In the genomic region with DNA sequence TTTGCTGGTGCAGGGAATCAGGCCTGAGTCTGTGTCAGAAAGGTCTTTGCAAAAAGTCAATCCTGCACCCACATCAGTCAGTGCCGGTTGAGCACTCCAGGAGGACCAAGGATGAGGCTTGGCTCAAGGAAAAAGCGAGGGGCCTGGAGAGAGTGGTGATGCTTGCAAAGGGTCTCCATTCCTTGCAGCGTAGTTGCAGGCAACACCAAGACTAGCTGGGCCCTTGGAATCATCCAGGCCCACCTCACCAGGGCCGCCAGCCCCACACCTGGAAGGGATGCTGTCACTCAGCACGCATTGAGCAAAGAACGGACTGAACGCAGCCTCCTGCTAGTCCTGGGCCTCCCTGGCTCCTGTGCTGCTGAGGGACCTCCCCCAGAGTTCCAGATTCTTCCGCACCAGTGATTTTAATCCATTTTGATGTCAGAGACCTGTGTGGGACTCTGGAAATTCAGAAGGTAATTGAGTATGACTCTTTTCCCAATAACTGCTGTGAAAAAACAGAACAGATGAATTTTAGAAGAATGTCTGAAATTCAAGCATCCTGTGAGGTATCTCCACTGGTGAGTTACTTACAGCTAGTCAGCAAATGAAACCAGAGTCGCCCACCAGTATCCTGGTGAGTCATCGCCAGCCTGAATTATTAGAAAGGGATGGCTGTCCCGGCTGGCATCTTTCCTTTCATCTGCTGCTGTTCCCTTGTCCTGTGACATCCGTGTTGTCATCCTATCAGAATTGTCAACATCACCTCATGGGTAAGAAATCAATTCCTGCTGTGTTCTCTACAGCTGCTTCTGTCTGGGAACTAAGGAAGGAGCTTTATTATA, we compare ENCODE assay signal across 14 cellular contexts.
DNase-seq lines count a peak whose midpoint lies in the region; ATAC-seq and TF ChIP-seq lines count a peak whose summit lies in the region.
"Had no signal": no experiment of that assay in that cellular context is flagged by ENCODE, and none has a peak within 500 bp of the region (broad histone marks: within the 10 kb centered on the region; RNA-seq: fewer than 3 reads in every experiment).

No MANE protein-coding gene starts in this region.

- DNase-seq in AG09309 (ENCODE audit: low read depth) (peak; percentile 25), M059J (ENCODE audit: low read depth) (peak; percentile 36), dermis blood vessel endothelial cell (peak; percentile 39), body of pancreas (no peak), KBM-7 (no peak)
- DNase-seq: activated CD4-positive, alpha-beta T cell treated with anti-CD3 and anti-CD28 coated beads for 4 hours; esophagus squamous epithelium; kidney; NCI-H1930; SW 1271 had no signal

- H3K36me3 ChIP-seq in mesodermal cell (ENCODE audit: control insufficient read depth, insufficient read depth, low read length), result peaks cover 8% of the 10 kb centered on the region
- no peaks in the 10 kb centered on the region for H3K36me3 ChIP-seq in body of pancreas (replicated peaks in 1 of 2; ENCODE audit: insufficient read depth in 1 of 2, low read depth in 2 of 2)

- ATAC-seq in body of pancreas (no peak), GM19035 (IDR thresholded peaks at IDR 0.05; ENCODE audit: unreplicated experiment) (no peak), GM21390 (IDR thresholded peaks at IDR 0.05; ENCODE audit: unreplicated experiment) (no peak)

- TF ChIP-seq POLR2A in body of pancreas (IDR thresholded peaks at IDR 0.05), result no peak

- H3K9me3 ChIP-seq in mesodermal cell (ENCODE audit: control insufficient read depth, low read length), result no peaks in the 10 kb centered on the region
- no peaks in the 10 kb centered on the region for H3K9me3 ChIP-seq in body of pancreas
- H3K9me3 ChIP-seq: esophagus squamous epithelium had no signal

- in situ Hi-C loops in KBM-7 (cut with MboI; ENCODE audit: low pct_unique_long_range_greater_than_20kb, low sequenced_read_pairs), result no loop called here

- whole genome bisulfite sequencing in mesodermal cell (ENCODE audit: insufficient coverage in 2 of 2), 2 experiments, result 77% methylated on average over 11 of the region's 12 CpGs
- WGBS in body of pancreas, 2 donors, result 82 to 86% methylated on average over 12 of the region's 12 CpGs

- no peak overlapping the region for H3K4me3 ChIP-seq in AG09309 (ENCODE audit: control insufficient read depth, low read depth, low read length)
- no peak overlapping the region for H3K4me3 ChIP-seq in mesodermal cell (ENCODE audit: extremely low read depth, insufficient read depth, low read length, poor library complexity, severe bottlenecking)
- no peak overlapping the region for H3K4me3 ChIP-seq in body of pancreas
- H3K4me3 ChIP-seq: esophagus squamous epithelium had no signal

- no peaks in the 10 kb centered on the region for H3K27me3 ChIP-seq in body of pancreas
- H3K27me3 ChIP-seq: esophagus squamous epithelium had no signal

- intact Hi-C loops in body of pancreas (cut with DNase I), result no loop called here

- H3K4me1 ChIP-seq in mesodermal cell (ENCODE audit: control insufficient read depth, insufficient read depth, low read length, poor library complexity, severe bottlenecking) (peaks cover 21% of the 10 kb centered on the region), body of pancreas (no peaks in the 10 kb centered on the region)

- TF ChIP-seq CTCF in AG09309 (IDR thresholded peaks at IDR 0.05; ENCODE audit: control insufficient read depth, insufficient read depth, low read depth, low read length, missing control alignments), result no peak
- no peak for TF ChIP-seq CTCF in body of pancreas (IDR thresholded peaks at IDR 0.05)

- H3K27ac ChIP-seq in mesodermal cell (ENCODE audit: low read depth, low read length, severe bottlenecking) (peak overlapping the region; percentile 31), body of pancreas (no peak overlapping the region)
- H3K27ac ChIP-seq: C4-2B, esophagus squamous epithelium had no signal

Comparison
In these comparisons a context has a peak if more than half of its experiments do, and no peak if none do; other contexts are left out.
1. DNase-seq: peak in AG09309 (single experiment), M059J (single experiment) and dermis blood vessel endothelial cell (single experiment); none in body of pancreas (0 of 4) and KBM-7 (single experiment).